Comparison of ENCODE assay signal across 1 cellular context in genomic region chr15:55407949-55408766, GRCh38.
TF ChIP-seq lines count a peak whose summit lies in the region.

Gene CCPG1 (minus strand): TSS chr15:55408359. CDS start chr15:55389424, 18,935 bp downstream.
Gene PIERCE2 (plus strand): TSS chr15:55408495. CDS start chr15:55408769, 274 bp downstream.

TF ChIP-seq in HepG2, 621 proteins besides CTCF, POLR2A, EP300 and RAD21 (continued from another document and continues in another):
- TF ChIP-seq ZBTB44 (CRISPR knock-in tag; IDR thresholded peaks at IDR 0.05), result no peak
- TF ChIP-seq RBAK (CRISPR knock-in tag; IDR thresholded peaks at IDR 0.05), result no peak
- peak; percentile 44; the same call in 1 of the 2 replicates for TF ChIP-seq ZMYM2 (CRISPR knock-in tag; IDR thresholded peaks at IDR 0.05)
- TF ChIP-seq ZBTB38 (CRISPR knock-in tag; IDR thresholded peaks at IDR 0.05), result no peak; the same call in 1 of the 2 replicates
- TF ChIP-seq ETV6 (CRISPR knock-in tag; conservative IDR thresholded peaks at IDR 0.05), result no peak
- TF ChIP-seq BCL3 (CRISPR knock-in tag; IDR thresholded peaks at IDR 0.05), result peak; percentile 96
- TF ChIP-seq ATF4 (CRISPR knock-in tag; IDR thresholded peaks at IDR 0.05), result no peak
- TF ChIP-seq DNMT3B (CRISPR knock-in tag; conservative IDR thresholded peaks at IDR 0.05), result no peak
- TF ChIP-seq SP140L (CRISPR knock-in tag; IDR thresholded peaks at IDR 0.05; ENCODE audit: borderline replicate concordance), result no peak; the same call in 1 of the 2 replicates
- peak; percentile 63; the same call in 1 of the 2 replicates for TF ChIP-seq ZNF264 (CRISPR knock-in tag; IDR thresholded peaks at IDR 0.05)
- TF ChIP-seq ZNF431 (CRISPR knock-in tag; IDR thresholded peaks at IDR 0.05; ENCODE audit: borderline replicate concordance, low read depth), result no peak
- 0 out of 2 replicates have a peak, but pooled peaks have one; percentile 20 for TF ChIP-seq GATA4 (IDR thresholded peaks at IDR 0.05; ENCODE audit: borderline replicate concordance, low read depth)
- TF ChIP-seq, protein P1, sequence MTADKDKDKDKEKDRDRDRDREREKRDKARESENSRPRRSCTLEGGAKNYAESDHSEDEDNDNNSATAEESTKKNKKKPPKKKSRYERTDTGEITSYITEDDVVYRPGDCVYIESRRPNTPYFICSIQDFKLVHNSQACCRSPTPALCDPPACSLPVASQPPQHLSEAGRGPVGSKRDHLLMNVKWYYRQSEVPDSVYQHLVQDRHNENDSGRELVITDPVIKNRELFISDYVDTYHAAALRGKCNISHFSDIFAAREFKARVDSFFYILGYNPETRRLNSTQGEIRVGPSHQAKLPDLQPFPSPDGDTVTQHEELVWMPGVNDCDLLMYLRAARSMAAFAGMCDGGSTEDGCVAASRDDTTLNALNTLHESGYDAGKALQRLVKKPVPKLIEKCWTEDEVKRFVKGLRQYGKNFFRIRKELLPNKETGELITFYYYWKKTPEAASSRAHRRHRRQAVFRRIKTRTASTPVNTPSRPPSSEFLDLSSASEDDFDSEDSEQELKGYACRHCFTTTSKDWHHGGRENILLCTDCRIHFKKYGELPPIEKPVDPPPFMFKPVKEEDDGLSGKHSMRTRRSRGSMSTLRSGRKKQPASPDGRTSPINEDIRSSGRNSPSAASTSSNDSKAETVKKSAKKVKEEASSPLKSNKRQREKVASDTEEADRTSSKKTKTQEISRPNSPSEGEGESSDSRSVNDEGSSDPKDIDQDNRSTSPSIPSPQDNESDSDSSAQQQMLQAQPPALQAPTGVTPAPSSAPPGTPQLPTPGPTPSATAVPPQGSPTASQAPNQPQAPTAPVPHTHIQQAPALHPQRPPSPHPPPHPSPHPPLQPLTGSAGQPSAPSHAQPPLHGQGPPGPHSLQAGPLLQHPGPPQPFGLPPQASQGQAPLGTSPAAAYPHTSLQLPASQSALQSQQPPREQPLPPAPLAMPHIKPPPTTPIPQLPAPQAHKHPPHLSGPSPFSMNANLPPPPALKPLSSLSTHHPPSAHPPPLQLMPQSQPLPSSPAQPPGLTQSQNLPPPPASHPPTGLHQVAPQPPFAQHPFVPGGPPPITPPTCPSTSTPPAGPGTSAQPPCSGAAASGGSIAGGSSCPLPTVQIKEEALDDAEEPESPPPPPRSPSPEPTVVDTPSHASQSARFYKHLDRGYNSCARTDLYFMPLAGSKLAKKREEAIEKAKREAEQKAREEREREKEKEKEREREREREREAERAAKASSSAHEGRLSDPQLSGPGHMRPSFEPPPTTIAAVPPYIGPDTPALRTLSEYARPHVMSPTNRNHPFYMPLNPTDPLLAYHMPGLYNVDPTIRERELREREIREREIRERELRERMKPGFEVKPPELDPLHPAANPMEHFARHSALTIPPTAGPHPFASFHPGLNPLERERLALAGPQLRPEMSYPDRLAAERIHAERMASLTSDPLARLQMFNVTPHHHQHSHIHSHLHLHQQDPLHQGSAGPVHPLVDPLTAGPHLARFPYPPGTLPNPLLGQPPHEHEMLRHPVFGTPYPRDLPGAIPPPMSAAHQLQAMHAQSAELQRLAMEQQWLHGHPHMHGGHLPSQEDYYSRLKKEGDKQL (CRISPR knock-in tag; IDR thresholded peaks at IDR 0.05; ENCODE audit: low read depth), result no peak
- TF ChIP-seq NFRKB (IDR thresholded peaks at IDR 0.05), result no peak
- TF ChIP-seq ZNF160 (CRISPR knock-in tag; IDR thresholded peaks at IDR 0.05), result no peak
- TF ChIP-seq KAT8 (CRISPR knock-in tag; IDR thresholded peaks at IDR 0.05), result peak; percentile 66; the same call in 1 of the 2 replicates
- TF ChIP-seq MAZ (IDR thresholded peaks at IDR 0.05; ENCODE audit: borderline replicate concordance, low read depth, low read length), result 0 out of 2 replicates have a peak, but pooled peaks have one; percentile 36
- peak; percentile 77 for TF ChIP-seq MAZ (CRISPR knock-in tag; IDR thresholded peaks at IDR 0.05; ENCODE audit: low read depth)
- TF ChIP-seq, protein P2, sequence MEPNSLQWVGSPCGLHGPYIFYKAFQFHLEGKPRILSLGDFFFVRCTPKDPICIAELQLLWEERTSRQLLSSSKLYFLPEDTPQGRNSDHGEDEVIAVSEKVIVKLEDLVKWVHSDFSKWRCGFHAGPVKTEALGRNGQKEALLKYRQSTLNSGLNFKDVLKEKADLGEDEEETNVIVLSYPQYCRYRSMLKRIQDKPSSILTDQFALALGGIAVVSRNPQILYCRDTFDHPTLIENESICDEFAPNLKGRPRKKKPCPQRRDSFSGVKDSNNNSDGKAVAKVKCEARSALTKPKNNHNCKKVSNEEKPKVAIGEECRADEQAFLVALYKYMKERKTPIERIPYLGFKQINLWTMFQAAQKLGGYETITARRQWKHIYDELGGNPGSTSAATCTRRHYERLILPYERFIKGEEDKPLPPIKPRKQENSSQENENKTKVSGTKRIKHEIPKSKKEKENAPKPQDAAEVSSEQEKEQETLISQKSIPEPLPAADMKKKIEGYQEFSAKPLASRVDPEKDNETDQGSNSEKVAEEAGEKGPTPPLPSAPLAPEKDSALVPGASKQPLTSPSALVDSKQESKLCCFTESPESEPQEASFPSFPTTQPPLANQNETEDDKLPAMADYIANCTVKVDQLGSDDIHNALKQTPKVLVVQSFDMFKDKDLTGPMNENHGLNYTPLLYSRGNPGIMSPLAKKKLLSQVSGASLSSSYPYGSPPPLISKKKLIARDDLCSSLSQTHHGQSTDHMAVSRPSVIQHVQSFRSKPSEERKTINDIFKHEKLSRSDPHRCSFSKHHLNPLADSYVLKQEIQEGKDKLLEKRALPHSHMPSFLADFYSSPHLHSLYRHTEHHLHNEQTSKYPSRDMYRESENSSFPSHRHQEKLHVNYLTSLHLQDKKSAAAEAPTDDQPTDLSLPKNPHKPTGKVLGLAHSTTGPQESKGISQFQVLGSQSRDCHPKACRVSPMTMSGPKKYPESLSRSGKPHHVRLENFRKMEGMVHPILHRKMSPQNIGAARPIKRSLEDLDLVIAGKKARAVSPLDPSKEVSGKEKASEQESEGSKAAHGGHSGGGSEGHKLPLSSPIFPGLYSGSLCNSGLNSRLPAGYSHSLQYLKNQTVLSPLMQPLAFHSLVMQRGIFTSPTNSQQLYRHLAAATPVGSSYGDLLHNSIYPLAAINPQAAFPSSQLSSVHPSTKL (CRISPR knock-in tag; IDR thresholded peaks at IDR 0.05), result peak; percentile 56; the same call in 1 of the 2 replicates
- no peak for TF ChIP-seq BRCA1 (CRISPR knock-in tag; IDR thresholded peaks at IDR 0.05)
- TF ChIP-seq ZNF672 (CRISPR knock-in tag; IDR thresholded peaks at IDR 0.05), result no peak
- TF ChIP-seq PTBP1 (IDR thresholded peaks at IDR 0.05; ENCODE audit: low read depth, low read length, poor library complexity, severe bottlenecking), result no peak
- TF ChIP-seq, protein P3, sequence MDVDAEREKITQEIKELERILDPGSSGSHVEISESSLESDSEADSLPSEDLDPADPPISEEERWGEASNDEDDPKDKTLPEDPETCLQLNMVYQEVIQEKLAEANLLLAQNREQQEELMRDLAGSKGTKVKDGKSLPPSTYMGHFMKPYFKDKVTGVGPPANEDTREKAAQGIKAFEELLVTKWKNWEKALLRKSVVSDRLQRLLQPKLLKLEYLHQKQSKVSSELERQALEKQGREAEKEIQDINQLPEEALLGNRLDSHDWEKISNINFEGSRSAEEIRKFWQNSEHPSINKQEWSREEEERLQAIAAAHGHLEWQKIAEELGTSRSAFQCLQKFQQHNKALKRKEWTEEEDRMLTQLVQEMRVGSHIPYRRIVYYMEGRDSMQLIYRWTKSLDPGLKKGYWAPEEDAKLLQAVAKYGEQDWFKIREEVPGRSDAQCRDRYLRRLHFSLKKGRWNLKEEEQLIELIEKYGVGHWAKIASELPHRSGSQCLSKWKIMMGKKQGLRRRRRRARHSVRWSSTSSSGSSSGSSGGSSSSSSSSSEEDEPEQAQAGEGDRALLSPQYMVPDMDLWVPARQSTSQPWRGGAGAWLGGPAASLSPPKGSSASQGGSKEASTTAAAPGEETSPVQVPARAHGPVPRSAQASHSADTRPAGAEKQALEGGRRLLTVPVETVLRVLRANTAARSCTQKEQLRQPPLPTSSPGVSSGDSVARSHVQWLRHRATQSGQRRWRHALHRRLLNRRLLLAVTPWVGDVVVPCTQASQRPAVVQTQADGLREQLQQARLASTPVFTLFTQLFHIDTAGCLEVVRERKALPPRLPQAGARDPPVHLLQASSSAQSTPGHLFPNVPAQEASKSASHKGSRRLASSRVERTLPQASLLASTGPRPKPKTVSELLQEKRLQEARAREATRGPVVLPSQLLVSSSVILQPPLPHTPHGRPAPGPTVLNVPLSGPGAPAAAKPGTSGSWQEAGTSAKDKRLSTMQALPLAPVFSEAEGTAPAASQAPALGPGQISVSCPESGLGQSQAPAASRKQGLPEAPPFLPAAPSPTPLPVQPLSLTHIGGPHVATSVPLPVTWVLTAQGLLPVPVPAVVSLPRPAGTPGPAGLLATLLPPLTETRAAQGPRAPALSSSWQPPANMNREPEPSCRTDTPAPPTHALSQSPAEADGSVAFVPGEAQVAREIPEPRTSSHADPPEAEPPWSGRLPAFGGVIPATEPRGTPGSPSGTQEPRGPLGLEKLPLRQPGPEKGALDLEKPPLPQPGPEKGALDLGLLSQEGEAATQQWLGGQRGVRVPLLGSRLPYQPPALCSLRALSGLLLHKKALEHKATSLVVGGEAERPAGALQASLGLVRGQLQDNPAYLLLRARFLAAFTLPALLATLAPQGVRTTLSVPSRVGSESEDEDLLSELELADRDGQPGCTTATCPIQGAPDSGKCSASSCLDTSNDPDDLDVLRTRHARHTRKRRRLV (CRISPR knock-in tag; IDR thresholded peaks at IDR 0.05), result peak; percentile 90
- no peak for TF ChIP-seq ZNF850 (CRISPR knock-in tag; conservative IDR thresholded peaks at IDR 0.05)
- TF ChIP-seq REL (CRISPR knock-in tag; conservative IDR thresholded peaks at IDR 0.05), result no peak
- TF ChIP-seq SRY (CRISPR knock-in tag; IDR thresholded peaks at IDR 0.05), result no peak
- TF ChIP-seq SIN3B (IDR thresholded peaks at IDR 0.05; ENCODE audit: low read length), result no peak
- TF ChIP-seq TBX3 (IDR thresholded peaks at IDR 0.05; ENCODE audit: borderline replicate concordance), result peak; percentile 70; the same call in 1 of the 2 replicates
- no peak; the same call in 1 of the 2 replicates for TF ChIP-seq ZNF878 (CRISPR knock-in tag; IDR thresholded peaks at IDR 0.05)
- no peak for TF ChIP-seq EHMT2 (IDR thresholded peaks at IDR 0.05; ENCODE audit: borderline replicate concordance, low read depth, low read length)
- peak; percentile 84; the same call in 1 of the 2 replicates for TF ChIP-seq ZMYM4 (CRISPR knock-in tag; IDR thresholded peaks at IDR 0.05)
- TF ChIP-seq ZBTB7A (CRISPR knock-in tag; IDR thresholded peaks at IDR 0.05), result peak; percentile 69
- TF ChIP-seq NFAT5 (CRISPR knock-in tag; IDR thresholded peaks at IDR 0.05), result no peak
- peak; percentile 91 for TF ChIP-seq ZNF292 (CRISPR knock-in tag; IDR thresholded peaks at IDR 0.05; ENCODE audit: borderline replicate concordance, low read depth)
